In genomic region chr1:211647666-211648065, GRCh38 we compare ENCODE assay signal across 2 cellular contexts.
TF ChIP-seq lines count a peak whose summit lies in the region.

No MANE protein-coding gene starts in this region.

TF ChIP-seq in A549, 52 proteins besides CTCF, POLR2A, EP300 and RAD21 (continued from another document):
- TF ChIP-seq E2F6 (IDR thresholded peaks at IDR 0.05; ENCODE audit: borderline replicate concordance, low read depth): no peak
- TF ChIP-seq RCOR1 (IDR thresholded peaks at IDR 0.05; ENCODE audit: low read depth, low read length): no peak
- TF ChIP-seq SMC3 (IDR thresholded peaks at IDR 0.05): no peak
- no peak for TF ChIP-seq ZNF302 (CRISPR knock-in tag; IDR thresholded peaks at IDR 0.05)
- TF ChIP-seq CEBPB (IDR thresholded peaks at IDR 0.05): no peak

TF ChIP-seq in endothelial cell of umbilical vein, 7 proteins besides CTCF, POLR2A, EP300 and RAD21 (continued from another document):
- TF ChIP-seq GATA2 (IDR thresholded peaks at IDR 0.05; ENCODE audit: insufficient read depth, insufficient read length, low read depth, low read length): no peak
- no peak for TF ChIP-seq FOS (IDR thresholded peaks at IDR 0.05; ENCODE audit: borderline replicate concordance, insufficient read depth, low read length)
- no peak for TF ChIP-seq JUN (IDR thresholded peaks at IDR 0.05; ENCODE audit: borderline replicate concordance, insufficient read depth, insufficient read length, low read depth)
